In the genomic region with DNA sequence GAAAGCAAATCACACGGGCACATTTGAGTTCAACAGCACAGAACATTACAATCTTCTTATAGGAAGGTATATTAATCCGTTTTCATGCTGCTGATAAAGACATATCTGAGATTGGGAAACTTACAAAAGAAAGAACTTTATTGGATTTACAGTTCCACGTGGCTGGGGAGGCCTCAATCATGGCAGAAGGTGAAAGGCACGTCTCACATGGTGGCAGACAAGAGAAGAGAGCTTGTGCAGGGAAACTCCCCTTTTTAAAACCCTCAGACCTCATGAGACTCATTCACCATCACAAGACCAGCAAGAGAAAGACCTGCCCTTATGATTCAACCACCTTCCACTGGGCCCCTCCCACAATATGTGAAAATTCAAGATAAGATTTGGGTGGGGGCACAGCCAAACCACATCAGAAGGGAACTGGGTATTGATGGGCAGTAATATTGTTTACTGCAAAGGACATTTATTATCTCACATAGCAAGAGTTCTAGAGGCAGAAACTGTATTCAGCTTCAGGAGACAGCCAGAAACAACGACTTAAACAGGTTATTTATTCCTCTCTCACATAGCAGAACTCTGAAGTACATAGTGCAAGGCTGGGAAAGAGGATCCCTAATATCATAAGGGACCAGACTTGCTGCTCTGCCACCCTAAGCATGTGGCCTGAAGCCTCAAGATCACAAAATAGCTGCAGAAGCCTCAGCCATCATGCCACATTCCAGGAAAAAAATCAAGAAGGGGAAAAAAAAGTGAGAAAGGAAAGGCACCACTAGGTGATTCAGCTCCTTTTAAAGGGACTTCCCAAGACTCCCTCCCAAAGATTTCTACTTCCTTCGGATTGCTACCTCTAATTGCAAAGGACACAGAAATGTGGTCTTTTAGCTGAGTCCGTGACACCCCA, we compare ENCODE assay signal across 1 cellular context.
TF ChIP-seq lines count a peak whose summit lies in the region.

No MANE protein-coding gene starts in this region.

TF ChIP-seq in HepG2, 621 proteins besides CTCF, POLR2A, EP300 and RAD21:
- no peak for TF ChIP-seq MZF1 (CRISPR knock-in tag; IDR thresholded peaks at IDR 0.05; ENCODE audit: borderline replicate concordance)
- no peak for TF ChIP-seq ZFP62 (CRISPR knock-in tag; IDR thresholded peaks at IDR 0.05)
- TF ChIP-seq ZNF761 (CRISPR knock-in tag; conservative IDR thresholded peaks at IDR 0.05): no peak
- TF ChIP-seq, protein P1, sequence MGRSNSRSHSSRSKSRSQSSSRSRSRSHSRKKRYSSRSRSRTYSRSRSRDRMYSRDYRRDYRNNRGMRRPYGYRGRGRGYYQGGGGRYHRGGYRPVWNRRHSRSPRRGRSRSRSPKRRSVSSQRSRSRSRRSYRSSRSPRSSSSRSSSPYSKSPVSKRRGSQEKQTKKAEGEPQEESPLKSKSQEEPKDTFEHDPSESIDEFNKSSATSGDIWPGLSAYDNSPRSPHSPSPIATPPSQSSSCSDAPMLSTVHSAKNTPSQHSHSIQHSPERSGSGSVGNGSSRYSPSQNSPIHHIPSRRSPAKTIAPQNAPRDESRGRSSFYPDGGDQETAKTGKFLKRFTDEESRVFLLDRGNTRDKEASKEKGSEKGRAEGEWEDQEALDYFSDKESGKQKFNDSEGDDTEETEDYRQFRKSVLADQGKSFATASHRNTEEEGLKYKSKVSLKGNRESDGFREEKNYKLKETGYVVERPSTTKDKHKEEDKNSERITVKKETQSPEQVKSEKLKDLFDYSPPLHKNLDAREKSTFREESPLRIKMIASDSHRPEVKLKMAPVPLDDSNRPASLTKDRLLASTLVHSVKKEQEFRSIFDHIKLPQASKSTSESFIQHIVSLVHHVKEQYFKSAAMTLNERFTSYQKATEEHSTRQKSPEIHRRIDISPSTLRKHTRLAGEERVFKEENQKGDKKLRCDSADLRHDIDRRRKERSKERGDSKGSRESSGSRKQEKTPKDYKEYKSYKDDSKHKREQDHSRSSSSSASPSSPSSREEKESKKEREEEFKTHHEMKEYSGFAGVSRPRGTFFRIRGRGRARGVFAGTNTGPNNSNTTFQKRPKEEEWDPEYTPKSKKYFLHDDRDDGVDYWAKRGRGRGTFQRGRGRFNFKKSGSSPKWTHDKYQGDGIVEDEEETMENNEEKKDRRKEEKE (IDR thresholded peaks at IDR 0.05): no peak
- TF ChIP-seq ATF7-NPFF (CRISPR knock-in tag; IDR thresholded peaks at IDR 0.05; ENCODE audit: low read depth): no peak
- TF ChIP-seq, protein P2, sequence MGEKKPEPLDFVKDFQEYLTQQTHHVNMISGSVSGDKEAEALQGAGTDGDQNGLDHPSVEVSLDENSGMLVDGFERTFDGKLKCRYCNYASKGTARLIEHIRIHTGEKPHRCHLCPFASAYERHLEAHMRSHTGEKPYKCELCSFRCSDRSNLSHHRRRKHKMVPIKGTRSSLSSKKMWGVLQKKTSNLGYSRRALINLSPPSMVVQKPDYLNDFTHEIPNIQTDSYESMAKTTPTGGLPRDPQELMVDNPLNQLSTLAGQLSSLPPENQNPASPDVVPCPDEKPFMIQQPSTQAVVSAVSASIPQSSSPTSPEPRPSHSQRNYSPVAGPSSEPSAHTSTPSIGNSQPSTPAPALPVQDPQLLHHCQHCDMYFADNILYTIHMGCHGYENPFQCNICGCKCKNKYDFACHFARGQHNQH (CRISPR knock-in tag; IDR thresholded peaks at IDR 0.05): no peak
- TF ChIP-seq ZNF430 (CRISPR knock-in tag; IDR thresholded peaks at IDR 0.05): peak; percentile 90
- no peak for TF ChIP-seq MYC (CRISPR knock-in tag; IDR thresholded peaks at IDR 0.05; ENCODE audit: borderline replicate concordance)
- TF ChIP-seq, protein P3, sequence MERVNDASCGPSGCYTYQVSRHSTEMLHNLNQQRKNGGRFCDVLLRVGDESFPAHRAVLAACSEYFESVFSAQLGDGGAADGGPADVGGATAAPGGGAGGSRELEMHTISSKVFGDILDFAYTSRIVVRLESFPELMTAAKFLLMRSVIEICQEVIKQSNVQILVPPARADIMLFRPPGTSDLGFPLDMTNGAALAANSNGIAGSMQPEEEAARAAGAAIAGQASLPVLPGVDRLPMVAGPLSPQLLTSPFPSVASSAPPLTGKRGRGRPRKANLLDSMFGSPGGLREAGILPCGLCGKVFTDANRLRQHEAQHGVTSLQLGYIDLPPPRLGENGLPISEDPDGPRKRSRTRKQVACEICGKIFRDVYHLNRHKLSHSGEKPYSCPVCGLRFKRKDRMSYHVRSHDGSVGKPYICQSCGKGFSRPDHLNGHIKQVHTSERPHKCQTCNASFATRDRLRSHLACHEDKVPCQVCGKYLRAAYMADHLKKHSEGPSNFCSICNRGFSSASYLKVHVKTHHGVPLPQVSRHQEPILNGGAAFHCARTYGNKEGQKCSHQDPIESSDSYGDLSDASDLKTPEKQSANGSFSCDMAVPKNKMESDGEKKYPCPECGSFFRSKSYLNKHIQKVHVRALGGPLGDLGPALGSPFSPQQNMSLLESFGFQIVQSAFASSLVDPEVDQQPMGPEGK (CRISPR knock-in tag; IDR thresholded peaks at IDR 0.05): no peak
- TF ChIP-seq, protein P4, sequence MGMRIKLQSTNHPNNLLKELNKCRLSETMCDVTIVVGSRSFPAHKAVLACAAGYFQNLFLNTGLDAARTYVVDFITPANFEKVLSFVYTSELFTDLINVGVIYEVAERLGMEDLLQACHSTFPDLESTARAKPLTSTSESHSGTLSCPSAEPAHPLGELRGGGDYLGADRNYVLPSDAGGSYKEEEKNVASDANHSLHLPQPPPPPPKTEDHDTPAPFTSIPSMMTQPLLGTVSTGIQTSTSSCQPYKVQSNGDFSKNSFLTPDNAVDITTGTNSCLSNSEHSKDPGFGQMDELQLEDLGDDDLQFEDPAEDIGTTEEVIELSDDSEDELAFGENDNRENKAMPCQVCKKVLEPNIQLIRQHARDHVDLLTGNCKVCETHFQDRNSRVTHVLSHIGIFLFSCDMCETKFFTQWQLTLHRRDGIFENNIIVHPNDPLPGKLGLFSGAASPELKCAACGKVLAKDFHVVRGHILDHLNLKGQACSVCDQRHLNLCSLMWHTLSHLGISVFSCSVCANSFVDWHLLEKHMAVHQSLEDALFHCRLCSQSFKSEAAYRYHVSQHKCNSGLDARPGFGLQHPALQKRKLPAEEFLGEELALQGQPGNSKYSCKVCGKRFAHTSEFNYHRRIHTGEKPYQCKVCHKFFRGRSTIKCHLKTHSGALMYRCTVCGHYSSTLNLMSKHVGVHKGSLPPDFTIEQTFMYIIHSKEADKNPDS (CRISPR knock-in tag; IDR thresholded peaks at IDR 0.05): no peak
- TF ChIP-seq, protein P5, sequence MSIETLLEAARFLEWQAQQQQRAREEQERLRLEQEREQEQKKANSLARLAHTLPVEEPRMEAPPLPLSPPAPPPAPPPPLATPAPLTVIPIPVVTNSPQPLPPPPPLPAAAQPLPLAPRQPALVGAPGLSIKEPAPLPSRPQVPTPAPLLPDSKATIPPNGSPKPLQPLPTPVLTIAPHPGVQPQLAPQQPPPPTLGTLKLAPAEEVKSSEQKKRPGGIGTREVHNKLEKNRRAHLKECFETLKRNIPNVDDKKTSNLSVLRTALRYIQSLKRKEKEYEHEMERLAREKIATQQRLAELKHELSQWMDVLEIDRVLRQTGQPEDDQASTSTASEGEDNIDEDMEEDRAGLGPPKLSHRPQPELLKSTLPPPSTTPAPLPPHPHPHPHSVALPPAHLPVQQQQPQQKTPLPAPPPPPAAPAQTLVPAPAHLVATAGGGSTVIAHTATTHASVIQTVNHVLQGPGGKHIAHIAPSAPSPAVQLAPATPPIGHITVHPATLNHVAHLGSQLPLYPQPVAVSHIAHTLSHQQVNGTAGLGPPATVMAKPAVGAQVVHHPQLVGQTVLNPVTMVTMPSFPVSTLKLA (IDR thresholded peaks at IDR 0.05): 0 out of 2 replicates have a peak, but pooled peaks have one; percentile 5
- no peak for TF ChIP-seq TEAD3 (CRISPR knock-in tag; optimal IDR thresholded peaks at IDR 0.05; ENCODE audit: borderline replicate concordance)
- TF ChIP-seq ZNF468 (CRISPR knock-in tag; IDR thresholded peaks at IDR 0.05): no peak
